In the genomic region with DNA sequence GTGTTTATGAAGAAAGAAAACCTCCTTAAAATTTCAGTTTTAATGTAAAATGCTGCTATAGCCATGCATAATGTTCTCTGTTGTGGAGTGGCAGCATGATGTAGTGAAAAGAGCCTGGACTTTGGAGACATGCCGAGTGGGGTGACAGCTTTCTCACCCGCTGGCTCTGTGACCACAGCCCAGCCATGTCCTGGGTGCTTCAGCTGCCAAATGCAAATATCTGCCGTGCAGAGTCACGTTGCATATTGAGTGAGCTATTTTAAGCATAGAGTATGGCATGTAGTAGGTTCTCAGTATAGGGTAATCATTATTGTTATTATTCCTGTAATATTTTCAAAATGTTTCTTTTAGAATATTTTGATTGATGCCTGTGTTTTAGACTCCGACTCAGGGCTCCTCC, we compare ENCODE assay signal across 13 cellular contexts. TPM values are rescaled to one million over a fixed set of nuclear protein-coding genes. Genes with fewer than 3 reads are reported as not detected.
DNase-seq lines count a peak whose midpoint lies in the region; ATAC-seq and TF ChIP-seq lines count a peak whose summit lies in the region.
"Had no signal": no experiment of that assay in that cellular context is flagged by ENCODE, and none has a peak within 500 bp of the region (broad histone marks: within the 10 kb centered on the region; RNA-seq: fewer than 3 reads in every experiment).

No MANE protein-coding gene starts in this region.

- in situ Hi-C loops in GM13977 (cut with MboI; ENCODE audit: low pct_unique_long_range_greater_than_20kb, low sequenced_read_pairs, unreplicated experiment), result no loop called here

- H3K9me3 Mint-ChIP-seq in activated CD4-positive, alpha-beta memory T cell treated with anti-CD3 and anti-CD28 coated beads, Interleukin-2, amount 10 ng/mL, durations not matched to agents 7 days and 5 days, result no peaks in the 10 kb centered on the region
- H3K9me3 Mint-ChIP-seq in activated CD4-positive, alpha-beta T cell treated with anti-CD3 and anti-CD28 coated beads for 36 hours (ENCODE audit: low read depth), result no peaks in the 10 kb centered on the region

- POLR2A ChIA-PET in activated CD4-positive, alpha-beta memory T cell treated with anti-CD3 and anti-CD28 coated beads, Interleukin-2, amount 10 ng/mL, durations not matched to agents 7 days and 5 days (lab: Charles Lee), result no interaction called here
- POLR2A ChIA-PET in activated CD4-positive, alpha-beta T cell treated with anti-CD3 and anti-CD28 coated beads for 36 hours (lab: Charles Lee), result no interaction called here

- no peaks in the 10 kb centered on the region for H3K27me3 Mint-ChIP-seq in activated CD4-positive, alpha-beta memory T cell treated with anti-CD3 and anti-CD28 coated beads, Interleukin-2, amount 10 ng/mL, durations not matched to agents 7 days and 5 days
- H3K27me3 Mint-ChIP-seq in activated CD4-positive, alpha-beta T cell treated with anti-CD3 and anti-CD28 coated beads for 36 hours, result no peaks in the 10 kb centered on the region

- DNase-seq in GM13977 (ENCODE audit: low spot score), result peak; percentile 49
- peak; percentile 61 for DNase-seq in astrocyte of the hippocampus (ENCODE audit: low read depth, low spot score)
- no peak for DNase-seq in NCI-H2196 treated with DMSO at 0.1 percent for 48 hours (lab: John Stamatoyannopoulos, UW; ENCODE audit: unreplicated experiment)
- no peak for DNase-seq in activated CD4-positive, alpha-beta memory T cell treated with anti-CD3 and anti-CD28 coated beads, Interleukin-2, amount 10 ng/mL, durations not matched to agents 7 days and 5 days
- no peak for DNase-seq in activated CD4-positive, alpha-beta T cell treated with anti-CD3 and anti-CD28 coated beads for 36 hours
- DNase-seq in effector CD8-positive, alpha-beta T cell (lab: John Stamatoyannopoulos, UW), result no peak
- DNase-seq: mammary epithelial cell; NCI-H524; small intestine; stimulated activated naive CD4-positive, alpha-beta T cell treated with Interleukin-2 at 50 U/mL for 16 hours; T-helper 2 cell had no signal

- H3K4me3 Mint-ChIP-seq in activated CD4-positive, alpha-beta memory T cell treated with anti-CD3 and anti-CD28 coated beads, Interleukin-2, amount 10 ng/mL, durations not matched to agents 7 days and 5 days, result no peak overlapping the region
- no peak overlapping the region for H3K4me3 Mint-ChIP-seq in activated CD4-positive, alpha-beta T cell treated with anti-CD3 and anti-CD28 coated beads for 36 hours

- H3K27ac Mint-ChIP-seq in activated CD4-positive, alpha-beta memory T cell treated with anti-CD3 and anti-CD28 coated beads, Interleukin-2, amount 10 ng/mL, durations not matched to agents 7 days and 5 days, result no peak overlapping the region
- H3K27ac Mint-ChIP-seq in activated CD4-positive, alpha-beta T cell treated with anti-CD3 and anti-CD28 coated beads for 36 hours, result no peak overlapping the region

- ATAC-seq in GM21367 (IDR thresholded peaks at IDR 0.05; ENCODE audit: unreplicated experiment) (peak; percentile 80), HG03095 (IDR thresholded peaks at IDR 0.05; ENCODE audit: unreplicated experiment) (peak; percentile 69)
- ATAC-seq in activated CD4-positive, alpha-beta T cell treated with anti-CD3 and anti-CD28 coated beads for 36 hours, result no peak

- peaks cover 56% of the 10 kb centered on the region for H3K36me3 Mint-ChIP-seq in activated CD4-positive, alpha-beta memory T cell treated with anti-CD3 and anti-CD28 coated beads, Interleukin-2, amount 10 ng/mL, durations not matched to agents 7 days and 5 days (ENCODE audit: low read depth)
- peaks cover 60% of the 10 kb centered on the region for H3K36me3 Mint-ChIP-seq in activated CD4-positive, alpha-beta T cell treated with anti-CD3 and anti-CD28 coated beads for 36 hours (ENCODE audit: low read depth)

- CTCF ChIA-PET in activated CD4-positive, alpha-beta memory T cell treated with anti-CD3 and anti-CD28 coated beads, Interleukin-2, amount 10 ng/mL, durations not matched to agents 7 days and 5 days (lab: Charles Lee), result no interaction called here
- CTCF ChIA-PET in activated CD4-positive, alpha-beta T cell treated with anti-CD3 and anti-CD28 coated beads for 36 hours (lab: Charles Lee), result no interaction called here

- intact Hi-C loops in activated CD4-positive, alpha-beta T cell treated with anti-CD3 and anti-CD28 coated beads for 36 hours (cut with DNase I, micrococcal nuclease), result no loop called here

- TF ChIP-seq CTCF in GM13977 (IDR thresholded peaks at IDR 0.05; ENCODE audit: extremely low read depth, insufficient read depth, missing control alignments), result no peak

- H3K4me1 Mint-ChIP-seq in activated CD4-positive, alpha-beta memory T cell treated with anti-CD3 and anti-CD28 coated beads, Interleukin-2, amount 10 ng/mL, durations not matched to agents 7 days and 5 days, result peaks cover 16% of the 10 kb centered on the region
- peaks cover 10% of the 10 kb centered on the region for H3K4me1 Mint-ChIP-seq in activated CD4-positive, alpha-beta T cell treated with anti-CD3 and anti-CD28 coated beads for 36 hours

RNA-seq across cellular contexts. Expression of a gene that starts 15.5 kb away (rescaled TPM):
- 1 to 10 TPM; 3.2 to 3.6 TPM for total RNA-seq in activated CD4-positive, alpha-beta memory T cell treated with anti-CD3 and anti-CD28 coated beads, Interleukin-2, amount 10 ng/mL, durations not matched to agents 7 days and 5 days
- total RNA-seq in activated CD4-positive, alpha-beta T cell treated with anti-CD3 and anti-CD28 coated beads for 36 hours, result 1 to 10 TPM; 4.4 to 4.5 TPM

RNA-seq across cellular contexts. Expression of a gene that starts 21.8 kb away (rescaled TPM):
- total RNA-seq in activated CD4-positive, alpha-beta memory T cell treated with anti-CD3 and anti-CD28 coated beads, Interleukin-2, amount 10 ng/mL, durations not matched to agents 7 days and 5 days, result 10 to 100 TPM; 36.6 to 40.3 TPM
- total RNA-seq in activated CD4-positive, alpha-beta T cell treated with anti-CD3 and anti-CD28 coated beads for 36 hours, result 10 to 100 TPM; 60.4 to 77.1 TPM

RNA-seq across cellular contexts. Expression of a gene that starts 21.9 kb away (rescaled TPM):
- total RNA-seq in activated CD4-positive, alpha-beta memory T cell treated with anti-CD3 and anti-CD28 coated beads, Interleukin-2, amount 10 ng/mL, durations not matched to agents 7 days and 5 days, result 10 to 100 TPM; 55.9 to 57.0 TPM
- 10 to 100 TPM; 52.7 to 61.0 TPM for total RNA-seq in activated CD4-positive, alpha-beta T cell treated with anti-CD3 and anti-CD28 coated beads for 36 hours

RNA-seq across cellular contexts. Expression of a gene that starts 53.5 kb away (rescaled TPM):
- total RNA-seq in activated CD4-positive, alpha-beta memory T cell treated with anti-CD3 and anti-CD28 coated beads, Interleukin-2, amount 10 ng/mL, durations not matched to agents 7 days and 5 days, result 10 to 100 TPM; 26.8 to 26.9 TPM
- total RNA-seq in activated CD4-positive, alpha-beta T cell treated with anti-CD3 and anti-CD28 coated beads for 36 hours, result 10 to 100 TPM; 44.3 to 49.4 TPM

RNA-seq across cellular contexts. Expression of a gene that starts 56.7 kb away (rescaled TPM):
- 10 to 100 TPM; 41.7 to 44.4 TPM for total RNA-seq in activated CD4-positive, alpha-beta memory T cell treated with anti-CD3 and anti-CD28 coated beads, Interleukin-2, amount 10 ng/mL, durations not matched to agents 7 days and 5 days
- total RNA-seq in activated CD4-positive, alpha-beta T cell treated with anti-CD3 and anti-CD28 coated beads for 36 hours, result 10 to 100 TPM; 71.9 to 79.1 TPM

Comparison
In these comparisons a context has a peak if more than half of its experiments do, and no peak if none do; other contexts are left out.
1. DNase-seq: peak in GM13977 (single experiment) and astrocyte of the hippocampus (single experiment); none in NCI-H2196 treated with DMSO at 0.1 percent for 48 hours (single experiment), activated CD4-positive, alpha-beta memory T cell treated with anti-CD3 and anti-CD28 coated beads, Interleukin-2, amount 10 ng/mL, durations not matched to agents 7 days and 5 days (single experiment), activated CD4-positive, alpha-beta T cell treated with anti-CD3 and anti-CD28 coated beads for 36 hours (single experiment) and effector CD8-positive, alpha-beta T cell (single experiment).